In genomic region chr12:56630180-56630632, GRCh38 we compare ENCODE assay signal across 1 cellular context.
TF ChIP-seq lines count a peak whose summit lies in the region.

Gene BAZ2A, minus strand, starts transcription at chr12:56630326. Its CDS starts 12,796 bp downstream, at chr12:56617530.

TF ChIP-seq in HepG2, 621 proteins besides CTCF, POLR2A, EP300 and RAD21 (continued from another document and continues in another):
- TF ChIP-seq SKI (IDR thresholded peaks at IDR 0.05; ENCODE audit: partially characterized antibody), result peak; percentile 24
- peak; percentile 89; the same call in 1 of the 2 replicates for TF ChIP-seq IRF9 (CRISPR knock-in tag; IDR thresholded peaks at IDR 0.05; ENCODE audit: borderline replicate concordance)
- TF ChIP-seq NFKBIZ (CRISPR knock-in tag; IDR thresholded peaks at IDR 0.05), result 0 out of 2 replicates have a peak, but pooled peaks have one; percentile 45
- no peak for TF ChIP-seq ZBTB7A (CRISPR knock-in tag; IDR thresholded peaks at IDR 0.05)
- no peak for TF ChIP-seq ATF1 (CRISPR knock-in tag; IDR thresholded peaks at IDR 0.05)
- TF ChIP-seq ZFP36L2 (CRISPR knock-in tag; IDR thresholded peaks at IDR 0.05), result no peak
- no peak for TF ChIP-seq SNAI1 (CRISPR knock-in tag; IDR thresholded peaks at IDR 0.05; ENCODE audit: borderline replicate concordance)
- no peak for TF ChIP-seq ZNF800 (CRISPR knock-in tag; IDR thresholded peaks at IDR 0.05)
- TF ChIP-seq TBX2 (CRISPR knock-in tag; IDR thresholded peaks at IDR 0.05; ENCODE audit: borderline replicate concordance), result peak; percentile 58
- peak; percentile 18 for TF ChIP-seq CBX1 (IDR thresholded peaks at IDR 0.05; ENCODE audit: low read depth)
- TF ChIP-seq KLF11 (CRISPR knock-in tag; IDR thresholded peaks at IDR 0.05), result 0 out of 2 replicates have a peak, but pooled peaks have one; percentile 42
- TF ChIP-seq ZNF577 (CRISPR knock-in tag; IDR thresholded peaks at IDR 0.05; ENCODE audit: borderline replicate concordance, low read depth), result no peak
- no peak for TF ChIP-seq JARID2 (CRISPR knock-in tag; IDR thresholded peaks at IDR 0.05; ENCODE audit: insufficient replicate concordance)
- no peak for TF ChIP-seq NKX3-1 (CRISPR knock-in tag; IDR thresholded peaks at IDR 0.05)
- no peak for TF ChIP-seq ZNF446 (CRISPR knock-in tag; IDR thresholded peaks at IDR 0.05)
- no peak for TF ChIP-seq KDM6A (CRISPR knock-in tag; IDR thresholded peaks at IDR 0.05; ENCODE audit: low read depth)
- no peak for TF ChIP-seq KLF13 (CRISPR knock-in tag; IDR thresholded peaks at IDR 0.05)
- TF ChIP-seq MXD4 (CRISPR knock-in tag; IDR thresholded peaks at IDR 0.05), result peak; percentile 85
- TF ChIP-seq EEA1 (CRISPR knock-in tag; IDR thresholded peaks at IDR 0.05; ENCODE audit: borderline replicate concordance), result no peak
- TF ChIP-seq BCLAF1 (IDR thresholded peaks at IDR 0.05), result no peak
- no peak for TF ChIP-seq ZNF503 (CRISPR knock-in tag; IDR thresholded peaks at IDR 0.05)
- TF ChIP-seq PCBP2 (optimal IDR thresholded peaks at IDR 0.05; ENCODE audit: low read depth, low read length, poor library complexity, severe bottlenecking), result no peak
- no peak for TF ChIP-seq TCF7L2 (IDR thresholded peaks at IDR 0.05; ENCODE audit: low read depth, low read length)
- peak; percentile 64; the same call in 1 of the 2 replicates for TF ChIP-seq TAF1 (CRISPR knock-in tag; IDR thresholded peaks at IDR 0.05)
- no peak for TF ChIP-seq ZNF709 (CRISPR knock-in tag; IDR thresholded peaks at IDR 0.05)
- TF ChIP-seq DNMT1 (CRISPR knock-in tag; IDR thresholded peaks at IDR 0.05), result 0 out of 2 replicates have a peak, but pooled peaks have one; percentile 69
- no peak for TF ChIP-seq KLF12 (CRISPR knock-in tag; IDR thresholded peaks at IDR 0.05; ENCODE audit: borderline replicate concordance)
- TF ChIP-seq DDIT3 (CRISPR knock-in tag; IDR thresholded peaks at IDR 0.05), result no peak
- 0 out of 2 replicates have a peak, but pooled peaks have one; percentile 45 for TF ChIP-seq ZBTB7B (CRISPR knock-in tag; IDR thresholded peaks at IDR 0.05)
- no peak for TF ChIP-seq ZNF326 (CRISPR knock-in tag; IDR thresholded peaks at IDR 0.05; ENCODE audit: borderline replicate concordance)
- peak; percentile 14; the same call in 1 of the 2 replicates for TF ChIP-seq MIER2 (CRISPR knock-in tag; IDR thresholded peaks at IDR 0.05)
- TF ChIP-seq ZSCAN21 (CRISPR knock-in tag; IDR thresholded peaks at IDR 0.05; ENCODE audit: borderline replicate concordance), result no peak; the same call in 1 of the 2 replicates
- TF ChIP-seq STAG1 (CRISPR knock-in tag; IDR thresholded peaks at IDR 0.05), result no peak
- no peak for TF ChIP-seq PHF20 (CRISPR knock-in tag; IDR thresholded peaks at IDR 0.05)
- TF ChIP-seq HHEX (CRISPR knock-in tag; IDR thresholded peaks at IDR 0.05), result no peak
- no peak for TF ChIP-seq GTF2F1 (IDR thresholded peaks at IDR 0.05; ENCODE audit: low read length)
- TF ChIP-seq ZNF704 (CRISPR knock-in tag; IDR thresholded peaks at IDR 0.05; ENCODE audit: borderline replicate concordance), result no peak
- TF ChIP-seq NFIC (IDR thresholded peaks at IDR 0.05; ENCODE audit: low read length), result no peak
- TF ChIP-seq LCORL (IDR thresholded peaks at IDR 0.05), result no peak
- TF ChIP-seq LCORL (CRISPR knock-in tag; IDR thresholded peaks at IDR 0.05), result peak; percentile 61; the same call in 1 of the 2 replicates
- no peak for TF ChIP-seq RAD51 (IDR thresholded peaks at IDR 0.05; ENCODE audit: borderline replicate concordance)
- no peak for TF ChIP-seq BHLHE40 (IDR thresholded peaks at IDR 0.05; ENCODE audit: low read length)
- TF ChIP-seq EZH2 (conservative IDR thresholded peaks at IDR 0.05; ENCODE audit: low read depth, low read length), result no peak
- TF ChIP-seq PBX2 (CRISPR knock-in tag; IDR thresholded peaks at IDR 0.05), result no peak
- no peak for TF ChIP-seq ELF4 (CRISPR knock-in tag; IDR thresholded peaks at IDR 0.05; ENCODE audit: borderline replicate concordance)
- no peak for TF ChIP-seq FOXP1 (IDR thresholded peaks at IDR 0.05)
- TF ChIP-seq FOXP1 (CRISPR knock-in tag; IDR thresholded peaks at IDR 0.05), result no peak
- TF ChIP-seq KMT2B (CRISPR knock-in tag; IDR thresholded peaks at IDR 0.05), result peak; percentile 78
- TF ChIP-seq ZBTB33 (CRISPR knock-in tag; IDR thresholded peaks at IDR 0.05), result peak; percentile 57
- TF ChIP-seq RERE (CRISPR knock-in tag; IDR thresholded peaks at IDR 0.05; ENCODE audit: low read depth), result no peak
- TF ChIP-seq NR0B2 (CRISPR knock-in tag; IDR thresholded peaks at IDR 0.05), result no peak
- no peak for TF ChIP-seq ZSCAN29 (CRISPR knock-in tag; conservative IDR thresholded peaks at IDR 0.05)
